ENCODE assay signal across 8 cellular contexts in the genomic region with DNA sequence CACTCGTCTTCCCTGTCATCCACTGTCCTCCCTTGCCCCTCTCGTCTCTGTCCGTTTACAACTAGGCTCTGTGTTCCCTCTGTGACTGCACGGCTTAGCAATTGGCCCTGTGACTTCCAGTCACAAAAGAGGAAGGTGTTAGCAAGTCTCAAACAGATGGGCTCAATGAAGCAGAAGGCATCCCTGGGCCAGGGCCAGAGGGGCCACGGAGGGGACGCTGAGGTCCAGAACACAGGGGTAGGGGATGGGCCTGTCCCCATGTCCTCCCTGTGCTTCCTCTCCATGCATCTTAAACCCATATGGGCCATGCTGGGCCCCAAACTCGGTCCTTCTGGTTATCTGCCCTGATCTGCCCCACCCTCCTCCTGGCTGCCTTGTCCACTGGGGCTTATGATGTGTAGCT. TPM values are rescaled to one million over a fixed set of nuclear protein-coding genes. Genes with fewer than 3 reads are reported as not detected.
A peak's percentile ranks its signal among the peaks of the same experiment; 100 is the strongest.
DNase-seq lines count a peak whose midpoint lies in the region; ATAC-seq, FAIRE-seq and TF ChIP-seq lines count a peak whose summit lies in the region.

A gene with protein sequence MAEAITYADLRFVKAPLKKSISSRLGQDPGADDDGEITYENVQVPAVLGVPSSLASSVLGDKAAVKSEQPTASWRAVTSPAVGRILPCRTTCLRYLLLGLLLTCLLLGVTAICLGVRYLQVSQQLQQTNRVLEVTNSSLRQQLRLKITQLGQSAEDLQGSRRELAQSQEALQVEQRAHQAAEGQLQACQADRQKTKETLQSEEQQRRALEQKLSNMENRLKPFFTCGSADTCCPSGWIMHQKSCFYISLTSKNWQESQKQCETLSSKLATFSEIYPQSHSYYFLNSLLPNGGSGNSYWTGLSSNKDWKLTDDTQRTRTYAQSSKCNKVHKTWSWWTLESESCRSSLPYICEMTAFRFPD (minus strand): TSS at position 89 of the 403 bp plus-strand sequence. CDS start 110 bp downstream, outside the sequence.

- TF ChIP-seq CTCF in AG09309 (IDR thresholded peaks at IDR 0.05; ENCODE audit: control insufficient read depth, insufficient read depth, low read depth, low read length, missing control alignments) (no peak), bronchial epithelial cell (IDR thresholded peaks at IDR 0.05; ENCODE audit: insufficient read depth, low read length, severe bottlenecking) (no peak)

- peaks cover 58% of the 10 kb centered on the region for H3K4me1 ChIP-seq in mononuclear cell (ENCODE audit: insufficient read depth, low read length)

- DNase-seq in AG09309 (ENCODE audit: low read depth) (no peak), bronchial epithelial cell (ENCODE audit: low read depth) (no peak), kidney glomerular epithelial cell (lab: John Stamatoyannopoulos, UW) (no peak), A172 (ENCODE audit: low spot score) (no peak), NCI-H1048 (lab: John Stamatoyannopoulos, UW) (no peak)

- ATAC-seq in HG03354 (IDR thresholded peaks at IDR 0.05; ENCODE audit: poor library complexity, severe bottlenecking, unreplicated experiment) (peak; percentile 27), GM18498 (IDR thresholded peaks at IDR 0.05; ENCODE audit: unreplicated experiment) (no peak)

- H3K4me3 ChIP-seq in AG09309 (ENCODE audit: control insufficient read depth, low read depth, low read length) (peak within 1 kb of the TSS; percentile 28; the same call in 1 of the 2 replicates), bronchial epithelial cell (ENCODE audit: low read depth, low read length) (peak within 1 kb of the TSS; percentile 18), mononuclear cell (ENCODE audit: low read length) (peak within 1 kb of the TSS; percentile 44)

- H3K27me3 ChIP-seq in bronchial epithelial cell (ENCODE audit: control insufficient read depth, insufficient read depth, low read length) = peaks cover 4% of the 10 kb centered on the region
- no peaks in the 10 kb centered on the region for H3K27me3 ChIP-seq in mononuclear cell (ENCODE audit: insufficient read depth, low read length)

- no peaks in the 10 kb centered on the region for H3K36me3 ChIP-seq in bronchial epithelial cell (ENCODE audit: control insufficient read depth, insufficient read depth, low read length)

- no peak for FAIRE-seq in bronchial epithelial cell (lab: Jason Lieb, UNC)

- no peaks in the 10 kb centered on the region for H3K9me3 ChIP-seq in mononuclear cell (ENCODE audit: low read depth, low read length)

RNA-seq across cellular contexts. Expression of the gene that starts here (rescaled TPM):
- total RNA-seq in bronchial epithelial cell (0.79 and 0.90 TPM in 2 replicates), mononuclear cell (4.9 TPM)
- total RNA-seq in A172 (2014; rRNA removed; shearing (Covaris generic)) = 0.12 and 0.48 TPM in 2 replicates
